In genomic region chr9:35273591-35273990, GRCh38 we compare ENCODE assay signal across 1 cellular context.
TF ChIP-seq lines count a peak whose summit lies in the region.

No MANE protein-coding gene starts in this region.

TF ChIP-seq in IMR-90, 13 proteins besides CTCF, POLR2A, EP300 and RAD21:
- TF ChIP-seq MXI1 (IDR thresholded peaks at IDR 0.05; ENCODE audit: borderline replicate concordance, low read depth, low read length) = no peak
- TF ChIP-seq MAFK (IDR thresholded peaks at IDR 0.05; ENCODE audit: low read depth, low read length) = no peak
- TF ChIP-seq BHLHE40 (IDR thresholded peaks at IDR 0.05; ENCODE audit: low read depth, low read length) = no peak
- TF ChIP-seq FOS (IDR thresholded peaks at IDR 0.05; ENCODE audit: low read depth, low read length) = no peak
- TF ChIP-seq NFE2L2 (IDR thresholded peaks at IDR 0.05; ENCODE audit: low read depth, low read length) = no peak
- TF ChIP-seq CHD1 (IDR thresholded peaks at IDR 0.05; ENCODE audit: low read depth, low read length) = no peak
- TF ChIP-seq RFX5 (IDR thresholded peaks at IDR 0.05; ENCODE audit: low read depth, low read length) = no peak
- no peak for TF ChIP-seq MAZ (IDR thresholded peaks at IDR 0.05; ENCODE audit: borderline replicate concordance, low read depth, low read length)
- TF ChIP-seq RCOR1 (IDR thresholded peaks at IDR 0.05; ENCODE audit: insufficient replicate concordance, low read length) = no peak
- no peak for TF ChIP-seq CEBPB (IDR thresholded peaks at IDR 0.05; ENCODE audit: low read depth, low read length)
